Comparison of ENCODE assay signal across 7 cellular contexts in the genomic region with DNA sequence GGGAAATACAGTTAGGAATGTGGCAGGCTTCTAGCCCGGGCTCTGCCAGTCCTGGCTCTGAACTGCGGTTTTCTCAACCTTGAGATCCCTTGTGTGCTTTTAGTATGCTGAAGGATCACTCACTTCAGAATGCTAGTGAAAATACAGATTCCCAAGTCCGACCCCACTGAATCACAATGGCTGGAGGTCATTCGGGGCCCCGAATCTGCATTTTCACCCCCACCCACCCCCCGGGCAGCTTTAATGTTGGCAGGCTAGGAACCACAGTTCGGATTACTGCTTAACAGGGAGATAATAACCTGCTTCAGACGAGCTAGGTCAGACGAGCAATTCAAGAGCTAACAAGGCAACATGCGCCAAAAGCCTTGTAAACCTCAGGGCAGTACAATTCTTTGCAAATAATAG. TPM values are rescaled to one million over a fixed set of nuclear protein-coding genes. Genes with fewer than 3 reads are reported as not detected.
DNase-seq lines count a peak whose midpoint lies in the region; ATAC-seq, FAIRE-seq and TF ChIP-seq lines count a peak whose summit lies in the region.

No MANE protein-coding gene starts in this region.

- dilution Hi-C loops in endothelial cell of umbilical vein (cut with MboI; ENCODE audit: extremely low pct_ligation_motif_present, low sequenced_read_pairs): no loop called here

- H3K36me3 ChIP-seq in endothelial cell of umbilical vein (ENCODE audit: control insufficient read depth in 2 of 2, extremely low read depth in 1 of 2, insufficient read depth in 2 of 2, low read length in 2 of 2): no peaks in the 10 kb centered on the region
- H3K36me3 ChIP-seq in neural progenitor cell: no peaks in the 10 kb centered on the region

- H3K4me2 ChIP-seq in endothelial cell of umbilical vein (ENCODE audit: insufficient read depth, low read length) (peak overlapping the region; percentile 59), neural progenitor cell (peak overlapping the region; percentile 87)

- POLR2A ChIA-PET in endothelial cell of umbilical vein (lab: Charles Lee): interaction anchor here (0.5 to 1.1 kb wide), 4 partner anchors 26 to 163 kb away, joined by 3 to 5 read pairs (median 4); partner anchors contain the start of gene SRSF5

- H3K36me3 Mint-ChIP-seq in neural progenitor cell: peaks cover 4% of the 10 kb centered on the region

- H3K27ac ChIP-seq in endothelial cell of umbilical vein (ENCODE audit: insufficient read depth, low read depth, low read length) (peak overlapping the region; percentile 14), neural progenitor cell (no peak overlapping the region)

- peaks cover 61% of the 10 kb centered on the region for H3K4me1 Mint-ChIP-seq in neural progenitor cell

- peak overlapping the region; percentile 92 for H3K4me3 Mint-ChIP-seq in neural progenitor cell

- no peak for FAIRE-seq in endothelial cell of umbilical vein (lab: Jason Lieb, UNC)

- no TSS peak for BruUV-seq in endothelial cell of umbilical vein (replicated peaks; lab: Mats Ljungman, UMichigan)

- TF ChIP-seq POLR2A in endothelial cell of umbilical vein (IDR thresholded peaks at IDR 0.05; ENCODE audit: low read depth, low read length): no peak

- H3K9me3 ChIP-seq in endothelial cell of umbilical vein (replicated peaks; ENCODE audit: control insufficient read depth, insufficient read depth, low read length): no peaks in the 10 kb centered on the region
- no peaks in the 10 kb centered on the region for H3K9me3 ChIP-seq in neural progenitor cell (ENCODE audit: low read depth)

- TF ChIP-seq CTCF in endothelial cell of umbilical vein (IDR thresholded peaks at IDR 0.05; ENCODE audit: extremely low read depth in 1 of 2, insufficient read depth in 1 of 2, low read depth in 1 of 2, low read length in 2 of 2): no peak
- no peak for TF ChIP-seq CTCF in neural progenitor cell (IDR thresholded peaks at IDR 0.05)

- peaks cover 6% of the 10 kb centered on the region for H3K27me3 Mint-ChIP-seq in neural progenitor cell (ENCODE audit: insufficient read depth, low read depth)

- H3K9me3 Mint-ChIP-seq in neural progenitor cell: no peaks in the 10 kb centered on the region

- H3F3A ChIP-seq in neural progenitor cell (ENCODE audit: low read depth): peaks cover 30% of the 10 kb centered on the region

- H3K9ac ChIP-seq in endothelial cell of umbilical vein (replicated peaks; ENCODE audit: extremely low read depth, insufficient read depth, low read length): peak overlapping the region; percentile 33
- no peak overlapping the region for H3K9ac ChIP-seq in neural progenitor cell

- H4K20me1 ChIP-seq in endothelial cell of umbilical vein (replicated peaks; ENCODE audit: control insufficient read depth, extremely low read depth, insufficient read depth, low read length) (no peaks in the 10 kb centered on the region), neural progenitor cell (ENCODE audit: low read depth) (peaks cover 5% of the 10 kb centered on the region)

- H3K27me3 ChIP-seq in endothelial cell of umbilical vein (ENCODE audit: control insufficient read depth in 2 of 2, insufficient read depth in 2 of 2, low read length in 2 of 2) (no peaks in the 10 kb centered on the region), neural progenitor cell (no peaks in the 10 kb centered on the region)

- intact Hi-C loops in endothelial cell of umbilical vein (cut with micrococcal nuclease): loop anchor here (1.0 to 2.0 kb wide), 5 partner anchors 25 to 156 kb away; partner anchors contain the start of gene SRSF5

- H3K4me1 ChIP-seq in endothelial cell of umbilical vein (ENCODE audit: control insufficient read depth, extremely low read depth, insufficient read depth, low read length) (peaks cover 28% of the 10 kb centered on the region), neural progenitor cell (peaks cover 55% of the 10 kb centered on the region)

- ATAC-seq in GM21825 (IDR thresholded peaks at IDR 0.05; ENCODE audit: unreplicated experiment): no peak
- ATAC-seq in HG02763 (IDR thresholded peaks at IDR 0.05; ENCODE audit: unreplicated experiment): no peak

- H3K9me1 ChIP-seq in endothelial cell of umbilical vein (replicated peaks; ENCODE audit: control insufficient read depth, extremely low read depth, insufficient read depth, low read length): no peaks in the 10 kb centered on the region

- H3K79me2 ChIP-seq in endothelial cell of umbilical vein (ENCODE audit: control insufficient read depth, insufficient read depth, low read length) (peaks cover 31% of the 10 kb centered on the region), neural progenitor cell (ENCODE audit: low read depth) (peaks cover 36% of the 10 kb centered on the region)

- peak overlapping the region; percentile 81 for H3K27ac Mint-ChIP-seq in neural progenitor cell

- DNase-seq in OCI-M1 (lab: John Stamatoyannopoulos, UW) (peak; percentile 69), endothelial cell of umbilical vein (ENCODE audit: low read depth, low spot score) (no peak), neural progenitor cell (ENCODE audit: low spot score) (peak; percentile 41), UCSD-AML1 (lab: John Stamatoyannopoulos, UW; ENCODE audit: unreplicated experiment) (no peak)

- peak overlapping the region; percentile 59 for H2AFZ ChIP-seq in endothelial cell of umbilical vein (ENCODE audit: low read depth, low read length)
- peak overlapping the region; percentile 90 for H2AFZ ChIP-seq in neural progenitor cell (replicated peaks)

- H3K4me3 ChIP-seq in GM08714 (ENCODE audit: low read length) (peak overlapping the region; percentile 70), endothelial cell of umbilical vein (replicated peaks in 1 of 3; ENCODE audit: insufficient read depth in 1 of 3, low read depth in 1 of 3, low read length in 3 of 3) (peak overlapping the region; percentile 30 to 70 (median 30)), neural progenitor cell (peak overlapping the region; percentile 90)

- CTCF ChIA-PET in endothelial cell of umbilical vein (lab: Charles Lee): interaction anchor here (0.7 to 3.5 kb wide), 7 partner anchors 12 to 820 kb away, joined by 3 to 19 read pairs (median 9); no protein-coding TSS in a partner anchor

TF ChIP-seq in endothelial cell of umbilical vein, 7 proteins besides CTCF, POLR2A, EP300 and RAD21:
- no peak for TF ChIP-seq EZH2 (IDR thresholded peaks at IDR 0.05; ENCODE audit: borderline replicate concordance, low read depth, low read length, severe bottlenecking)
- no peak for TF ChIP-seq JUN (IDR thresholded peaks at IDR 0.05; ENCODE audit: borderline replicate concordance, insufficient read depth, insufficient read length, low read depth)
- TF ChIP-seq FOS (IDR thresholded peaks at IDR 0.05; ENCODE audit: borderline replicate concordance, insufficient read depth, low read length): no peak
- TF ChIP-seq GATA2 (IDR thresholded peaks at IDR 0.05; ENCODE audit: insufficient read depth, insufficient read length, low read depth, low read length): no peak
- TF ChIP-seq MAX (IDR thresholded peaks at IDR 0.05; ENCODE audit: insufficient read depth, insufficient read length): no peak
- TF ChIP-seq POLR2AphosphoS5 (IDR thresholded peaks at IDR 0.05; ENCODE audit: insufficient read depth, low read depth, low read length): no peak
- TF ChIP-seq MYC (IDR thresholded peaks at IDR 0.05; ENCODE audit: low read depth, low read length): no peak
TF ChIP-seq in endothelial cell of umbilical vein: peak in this region for 0.

RNA-seq across cellular contexts. Expression of gene SUSD6, which starts 0.5 kb away (rescaled TPM):
- total RNA-seq in endothelial cell of umbilical vein (19.5 and 29.0 TPM in 2 replicates), neural progenitor cell (ENCODE audit: low replicate concordance) (6.3 and 9.2 TPM in 2 replicates)
- 11.7 and 13.4 TPM in 2 replicates for polyA plus RNA-seq in endothelial cell of umbilical vein
- 11.3 and 11.6 TPM in 2 replicates for polyA plus RNA-seq in endothelial cell of umbilical vein (2011; cell fraction: cytosol; rRNA removed)
- 51.7 and 52.3 TPM in 2 replicates for polyA plus RNA-seq in endothelial cell of umbilical vein (2011; cell fraction: nucleus; rRNA removed)
- polyA plus RNA-seq in endothelial cell of umbilical vein (2012): 11.8 and 15.6 TPM in 2 replicates
- 26.7 and 32.1 TPM in 2 replicates for polyA minus RNA-seq in endothelial cell of umbilical vein
- 4.3 TPM for polyA minus RNA-seq in endothelial cell of umbilical vein (2011; cell fraction: cytosol; rRNA and poly(A)+ RNA removed)
- 26.3 and 27.4 TPM in 2 replicates for polyA minus RNA-seq in endothelial cell of umbilical vein (2011; cell fraction: nucleus; rRNA and poly(A)+ RNA removed)

RNA-seq across cellular contexts. Expression of gene CCDC177, which starts 36.2 kb away (rescaled TPM):
- total RNA-seq in endothelial cell of umbilical vein: not detected in 2 replicates
- not detected in 2 replicates for polyA plus RNA-seq in endothelial cell of umbilical vein
- polyA plus RNA-seq in endothelial cell of umbilical vein (2011; cell fraction: cytosol; rRNA removed): not detected in 2 replicates
- polyA plus RNA-seq in endothelial cell of umbilical vein (2011; cell fraction: nucleus; rRNA removed): not detected in 2 replicates
- not detected in 2 replicates for polyA plus RNA-seq in endothelial cell of umbilical vein (2012)
- not detected in 2 replicates for polyA minus RNA-seq in endothelial cell of umbilical vein
- polyA minus RNA-seq in endothelial cell of umbilical vein (2011; cell fraction: cytosol; rRNA and poly(A)+ RNA removed): 0.51 TPM
- not detected in 2 replicates for polyA minus RNA-seq in endothelial cell of umbilical vein (2011; cell fraction: nucleus; rRNA and poly(A)+ RNA removed)
- total RNA-seq in neural progenitor cell (ENCODE audit: low replicate concordance): 8.6 and 19.7 TPM in 2 replicates

Comparison
In these comparisons a context has a peak if more than half of its experiments do, and no peak if none do; other contexts are left out.
1. H3K4me3 ChIP-seq: peak in every context shown above with its lines; median percentile 90 in neural progenitor cell; 70 in GM08714; 30 in endothelial cell of umbilical vein.
2. DNase-seq: peak in OCI-M1 (single experiment) and neural progenitor cell (single experiment); none in endothelial cell of umbilical vein (single experiment) and UCSD-AML1 (single experiment).